In genomic region chr2:101150306-101151140, GRCh38 we compare ENCODE assay signal across 8 cellular contexts. TPM values are rescaled to one million over a fixed set of nuclear protein-coding genes. Genes with fewer than 3 reads are reported as not detected.
A peak's percentile ranks its signal among the peaks of the same experiment; 100 is the strongest.
DNase-seq lines count a peak whose midpoint lies in the region; ATAC-seq, FAIRE-seq and TF ChIP-seq lines count a peak whose summit lies in the region.

No MANE protein-coding gene starts in this region.

- no peaks in the 10 kb centered on the region for H4K20me1 ChIP-seq in DOHH2 (ENCODE audit: control insufficient read depth, insufficient read depth, low read depth, low read length)

- H3F3A ChIP-seq in DOHH2 (ENCODE audit: control insufficient read depth, insufficient read depth) = no peaks in the 10 kb centered on the region

- H3K4me3 Mint-ChIP-seq in central memory CD8-positive, alpha-beta T cell = peak overlapping the region; percentile 73
- H3K4me3 Mint-ChIP-seq in stimulated activated effector memory CD8-positive, alpha-beta T cell treated with anti-CD3 and anti-CD28 coated beads, Interleukin-12 subunit alpha, Interleukin-12 subunit beta, amount 100 ng/mL, for 72 hours = peak overlapping the region; percentile 70

- H3K36me3 Mint-ChIP-seq in central memory CD8-positive, alpha-beta T cell (ENCODE audit: insufficient read depth) = no peaks in the 10 kb centered on the region
- H3K36me3 Mint-ChIP-seq in stimulated activated effector memory CD8-positive, alpha-beta T cell treated with anti-CD3 and anti-CD28 coated beads, Interleukin-12 subunit alpha, Interleukin-12 subunit beta, amount 100 ng/mL, for 72 hours = no peaks in the 10 kb centered on the region

- no peak overlapping the region for H3K27ac ChIP-seq in DOHH2 (ENCODE audit: low read depth, low read length)

- H3K27ac Mint-ChIP-seq in central memory CD8-positive, alpha-beta T cell (ENCODE audit: low read depth) = no peak overlapping the region
- no peak overlapping the region for H3K27ac Mint-ChIP-seq in stimulated activated effector memory CD8-positive, alpha-beta T cell treated with anti-CD3 and anti-CD28 coated beads, Interleukin-12 subunit alpha, Interleukin-12 subunit beta, amount 100 ng/mL, for 72 hours

- H3K9me2 ChIP-seq in DOHH2 (replicated peaks; ENCODE audit: control insufficient read depth, low read length) = no peaks in the 10 kb centered on the region

- peaks cover 59% of the 10 kb centered on the region for H3K27me3 ChIP-seq in DOHH2 (ENCODE audit: control insufficient read depth, low read length)

- no peaks in the 10 kb centered on the region for H3K36me3 ChIP-seq in DOHH2 (ENCODE audit: control insufficient read depth, low read length)

- ATAC-seq in HG02571 (IDR thresholded peaks at IDR 0.05; ENCODE audit: unreplicated experiment) = peak; percentile 16
- no peak for ATAC-seq in central memory CD8-positive, alpha-beta T cell (replicated peaks; ENCODE audit: extremely low read depth, poor library complexity, severe bottlenecking)
- ATAC-seq in left lobe of liver = peak; percentile 47
- ATAC-seq in stimulated activated effector memory CD8-positive, alpha-beta T cell treated with anti-CD3 and anti-CD28 coated beads, Interleukin-12 subunit alpha, Interleukin-12 subunit beta, amount 100 ng/mL, for 72 hours = peak; percentile 35

- DNase-seq in RPMI7951 (ENCODE audit: low read depth) (peak; percentile 29), left lobe of liver (ENCODE audit: low spot score) (peak; percentile 58), GM19239 (ENCODE audit: insufficient read length, low spot score) (no peak), epidermal melanocyte (ENCODE audit: insufficient read length, low spot score) (no peak)
- DNase-seq in central memory CD8-positive, alpha-beta T cell (ENCODE audit: low spot score in 2 of 2) = no peak
- DNase-seq in stimulated activated effector memory CD8-positive, alpha-beta T cell treated with anti-CD3 and anti-CD28 coated beads, Interleukin-12 subunit alpha, Interleukin-12 subunit beta, amount 100 ng/mL, for 72 hours (ENCODE audit: low spot score in 2 of 2) = no peak

- H3K9me3 Mint-ChIP-seq in central memory CD8-positive, alpha-beta T cell = no peaks in the 10 kb centered on the region
- no peaks in the 10 kb centered on the region for H3K9me3 Mint-ChIP-seq in stimulated activated effector memory CD8-positive, alpha-beta T cell treated with anti-CD3 and anti-CD28 coated beads, Interleukin-12 subunit alpha, Interleukin-12 subunit beta, amount 100 ng/mL, for 72 hours

- peak overlapping the region; percentile 49; the same call in 1 of the 2 replicates for H3K4me2 ChIP-seq in DOHH2 (ENCODE audit: low read length)

- peaks cover 9% of the 10 kb centered on the region for H3K4me1 ChIP-seq in DOHH2 (ENCODE audit: control insufficient read depth, low read length)

- peaks cover 24% of the 10 kb centered on the region for H3K4me1 Mint-ChIP-seq in central memory CD8-positive, alpha-beta T cell
- peaks cover 22% of the 10 kb centered on the region for H3K4me1 Mint-ChIP-seq in stimulated activated effector memory CD8-positive, alpha-beta T cell treated with anti-CD3 and anti-CD28 coated beads, Interleukin-12 subunit alpha, Interleukin-12 subunit beta, amount 100 ng/mL, for 72 hours

- no peaks in the 10 kb centered on the region for H3K9me3 ChIP-seq in DOHH2 (ENCODE audit: control insufficient read depth, insufficient read depth, low read length)

- TF ChIP-seq CTCF in DOHH2 (IDR thresholded peaks at IDR 0.05; ENCODE audit: low read depth, low read length, poor library complexity, severe bottlenecking) = no peak

- no peak for FAIRE-seq in GM19239 (lab: Jason Lieb, UNC)

- H3K27me3 Mint-ChIP-seq in central memory CD8-positive, alpha-beta T cell = peaks cover 35% of the 10 kb centered on the region

- no peak overlapping the region for H3K4me3 ChIP-seq in DOHH2 (ENCODE audit: low read length)

- H3K79me2 ChIP-seq in DOHH2 (ENCODE audit: control insufficient read depth, low read length) = no peaks in the 10 kb centered on the region

RNA-seq across cellular contexts. Expression of gene TBC1D8, which starts 0.7 kb away (rescaled TPM):
- 8.0 and 14.5 TPM in 2 replicates for total RNA-seq in RPMI7951 (2014; rRNA removed; shearing (Covaris generic))
- 23.7 TPM for total RNA-seq in left lobe of liver

Comparison
In these comparisons a context has a peak if more than half of its experiments do, and no peak if none do; other contexts are left out.
1. DNase-seq: peak in RPMI7951 (single experiment) and left lobe of liver (single experiment); none in central memory CD8-positive, alpha-beta T cell (0 of 2), stimulated activated effector memory CD8-positive, alpha-beta T cell treated with anti-CD3 and anti-CD28 coated beads, Interleukin-12 subunit alpha, Interleukin-12 subunit beta, amount 100 ng/mL, for 72 hours (0 of 2), GM19239 (single experiment) and epidermal melanocyte (single experiment).